25 cellular contexts compared by ENCODE assay signal in the genomic region with DNA sequence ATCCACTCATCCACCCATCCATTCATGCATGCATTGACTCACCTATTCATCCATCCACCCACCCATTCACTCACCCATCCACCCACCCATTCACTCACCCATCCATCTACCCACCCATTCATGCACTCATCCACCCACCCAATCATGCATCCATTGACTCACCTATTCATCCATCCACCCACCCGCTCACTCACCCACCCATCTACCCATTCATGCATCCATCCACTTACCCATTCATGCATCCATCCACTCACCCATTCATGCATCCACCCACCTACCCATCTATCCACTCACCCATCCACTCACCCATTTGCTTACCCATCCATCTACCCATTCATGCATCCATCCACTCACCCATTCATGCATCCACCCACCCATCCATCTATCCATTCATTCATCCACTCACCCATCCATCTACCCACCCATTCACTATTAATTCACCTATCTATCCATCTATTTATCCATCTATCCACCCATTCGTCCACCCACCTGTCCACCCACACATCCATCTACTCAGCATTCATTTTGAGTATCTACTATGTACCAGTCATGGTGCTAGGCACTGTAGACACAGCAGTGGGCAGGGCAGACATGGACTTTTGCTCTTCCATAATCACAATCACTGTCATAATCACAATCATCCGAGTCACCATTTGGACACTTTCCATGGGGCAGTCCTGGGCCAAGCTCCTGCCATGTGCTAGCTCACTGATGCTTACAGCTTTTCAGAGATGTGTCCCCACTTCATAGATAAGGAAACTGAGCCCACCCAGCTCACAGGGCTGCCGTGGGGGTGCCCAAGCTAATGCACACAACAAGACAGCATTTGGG. TPM values are rescaled to one million over a fixed set of nuclear protein-coding genes. Genes with fewer than 3 reads are reported as not detected.
"Had no signal": no experiment of that assay in that cellular context is flagged by ENCODE, and none has a peak within 500 bp of the region (broad histone marks: within the 10 kb centered on the region; RNA-seq: fewer than 3 reads in every experiment).

No MANE protein-coding gene starts in this region.

- H3K36me3 ChIP-seq: adrenal gland, breast epithelium, prostate gland, spleen, tibial artery, uterus, WERI-Rb-1 had no signal

- H3K36me3 Mint-ChIP-seq: activated naive CD4-positive, alpha-beta T cell treated with anti-CD3 and anti-CD28 coated beads, Interleukin-2, amount 50 U/mL, for 72 hours; naive B cell had no signal

- H3K4me3 ChIP-seq: adrenal gland, breast epithelium, prostate gland, spleen, tibial artery, uterus had no signal

- H3K4me3 Mint-ChIP-seq: naive B cell, neural crest cell had no signal

- FAIRE-seq: astrocyte had no signal

- H3K4me1 ChIP-seq: adrenal gland, breast epithelium, prostate gland, spleen, uterus had no signal

- H3K9me3 Mint-ChIP-seq: neural crest cell had no signal

- DNase-seq: activated CD4-positive, alpha-beta T cell treated with anti-CD3 and anti-CD28 coated beads for 1 hour; activated CD8-positive, alpha-beta memory T cell treated with anti-CD3 and anti-CD28 coated beads for 24 hours; activated CD8-positive, alpha-beta memory T cell treated with anti-CD3 and anti-CD28 coated beads, Interleukin-2, amount 50 U/mL, for 48 hours; activated gamma-delta T cell treated with Interleukin-2 at 50 U/mL for 16 hours; adrenal gland; effector CD4-positive, alpha-beta T cell; foreskin melanocyte; glutamatergic neuron; hypothalamus; islet precursor cell; naive B cell; spleen; stimulated activated CD8-positive, alpha-beta memory T cell treated with anti-CD3 and anti-CD28 coated beads, Interleukin-4, amount 100 ng/mL, for 48 hours; stimulated activated naive CD4-positive, alpha-beta T cell; substantia nigra; T-helper 2 cell; tibial artery; uterus; WERI-Rb-1 had no signal

- H3K27ac ChIP-seq: adrenal gland, prostate gland, spleen, WERI-Rb-1 had no signal

- H3K27me3 ChIP-seq: adrenal gland, uterus had no signal

- H3K4me1 Mint-ChIP-seq: naive B cell had no signal

- H3K9me3 ChIP-seq: adrenal gland, breast epithelium, prostate gland, spleen, tibial artery, uterus had no signal

- H3K27ac Mint-ChIP-seq: activated naive CD4-positive, alpha-beta T cell treated with anti-CD3 and anti-CD28 coated beads, Interleukin-2, amount 50 U/mL, for 72 hours had no signal

RNA-seq across cellular contexts. Expression of gene HMCN2, which starts 34.4 kb away (rescaled TPM):
- total RNA-seq: activated naive CD4-positive, alpha-beta T cell treated with anti-CD3 and anti-CD28 coated beads, Interleukin-2, amount 50 U/mL, for 72 hours; mononuclear cell; neural crest cell had no signal
